In genomic region chr19:10568444-10568825, GRCh38 we compare ENCODE assay signal across 1 cellular context.
TF ChIP-seq lines count a peak whose summit lies in the region.

No MANE protein-coding gene starts in this region.

TF ChIP-seq in GM12878, 131 proteins besides CTCF, POLR2A, EP300 and RAD21 (continued from another document):
- TF ChIP-seq NKRF (conservative IDR thresholded peaks at IDR 0.05): peak; percentile 90
